ENCODE assay signal across 19 cellular contexts in the genomic region with DNA sequence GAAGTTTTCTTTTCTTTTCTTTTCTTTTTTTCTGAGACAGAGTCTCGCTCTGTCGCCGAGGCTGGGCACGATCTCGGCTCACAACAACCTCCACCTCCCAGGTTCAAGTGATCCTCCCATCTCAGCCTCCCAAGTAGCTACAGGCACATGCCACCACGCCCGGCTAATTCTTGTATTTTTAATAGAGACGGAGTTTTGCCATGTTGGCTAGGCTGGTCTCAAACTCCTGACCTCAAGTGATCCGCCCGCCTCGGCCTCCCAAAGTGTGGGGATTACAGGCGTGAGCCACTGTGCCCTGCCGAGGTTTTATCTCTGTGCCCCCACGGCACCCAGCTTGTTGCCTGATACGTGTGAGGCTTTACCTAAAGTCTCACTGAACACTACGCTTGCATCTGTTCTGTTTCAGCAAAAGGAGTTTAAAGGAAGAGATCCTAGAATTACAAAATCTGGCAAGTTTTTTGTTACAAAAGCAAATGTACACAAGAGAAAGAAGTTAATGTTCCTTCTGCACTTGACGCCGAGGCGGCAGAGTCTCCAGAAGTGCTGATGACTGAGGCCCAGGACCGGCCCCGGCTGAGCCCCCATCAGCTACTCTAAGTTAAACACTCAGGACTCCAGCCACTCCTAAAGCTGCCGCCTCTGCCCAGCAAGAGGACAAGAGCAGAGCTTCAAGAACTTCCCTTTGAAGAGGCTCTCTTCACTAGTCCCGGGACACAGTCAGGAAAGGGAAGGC.
"Had no signal": no experiment of that assay in that cellular context is flagged by ENCODE, and none has a peak within 500 bp of the region (broad histone marks: within the 10 kb centered on the region; RNA-seq: fewer than 3 reads in every experiment).

No MANE protein-coding gene starts in this region.

- H3K9me3 Mint-ChIP-seq: activated CD8-positive, alpha-beta T cell treated with anti-CD3 and anti-CD28 coated beads for 36 hours; activated naive CD4-positive, alpha-beta T cell treated with anti-CD3 and anti-CD28 coated beads for 36 hours; activated T-cell treated with anti-CD3 and anti-CD28 coated beads, Interleukin-2, amount 50 U/mL, for 24 hours; activated T-helper 1 cell treated with anti-CD3 and anti-CD28 coated beads, Interleukin-12 subunit alpha, Interleukin-12 subunit beta, Interleukin-2, Interleukin-4 antibody, amounts not matched to agents 30 ng/mL and 10 ng/mL and 1 ng/mL, durations not matched to agents 14 hours and 24 hours and 36 hours; IgD-negative memory B cell; T-cell had no signal

- H3K36me3 Mint-ChIP-seq: activated naive CD8-positive, alpha-beta T cell; IgD-negative memory B cell; T-cell had no signal

- H3K4me1 Mint-ChIP-seq: activated CD4-positive, alpha-beta T cell treated with anti-CD3 and anti-CD28 coated beads for 36 hours had no signal

- DNase-seq: activated CD4-positive, alpha-beta T cell treated with anti-CD3 and anti-CD28 coated beads for 36 hours; activated CD8-positive, alpha-beta T cell treated with anti-CD3 and anti-CD28 coated beads for 36 hours; activated gamma-delta T cell; activated naive CD4-positive, alpha-beta T cell treated with anti-CD3 and anti-CD28 coated beads for 36 hours; activated T-cell treated with anti-CD3 and anti-CD28 coated beads, Interleukin-2, amount 50 U/mL, for 24 hours; KG1; NCI-H1092; NCI-H1417; NCI-H1930; NCI-H345; NCI-H510A; NCI-H526 treated with DMSO at 0.1 percent for 48 hours; NCI-H82; SIG-M5; T-cell had no signal

- H3K27ac Mint-ChIP-seq: activated CD4-positive, alpha-beta T cell treated with anti-CD3 and anti-CD28 coated beads for 36 hours; activated CD8-positive, alpha-beta T cell treated with anti-CD3 and anti-CD28 coated beads for 36 hours; activated naive CD4-positive, alpha-beta T cell treated with anti-CD3 and anti-CD28 coated beads for 36 hours; activated naive CD8-positive, alpha-beta T cell; activated T-cell treated with anti-CD3 and anti-CD28 coated beads, Interleukin-2, amount 50 U/mL, for 24 hours; activated T-helper 1 cell treated with anti-CD3 and anti-CD28 coated beads, Interleukin-12 subunit alpha, Interleukin-12 subunit beta, Interleukin-2, Interleukin-4 antibody, amounts not matched to agents 30 ng/mL and 10 ng/mL and 1 ng/mL, durations not matched to agents 14 hours and 24 hours and 36 hours; IgD-negative memory B cell; T-cell had no signal

- ATAC-seq: activated CD4-positive, alpha-beta T cell treated with anti-CD3 and anti-CD28 coated beads for 36 hours; activated CD8-positive, alpha-beta T cell treated with anti-CD3 and anti-CD28 coated beads for 36 hours; T-cell had no signal

- H3K27ac ChIP-seq: VCaP had no signal

- H3K27me3 Mint-ChIP-seq: activated T-cell treated with anti-CD3 and anti-CD28 coated beads, Interleukin-2, amount 50 U/mL, for 24 hours had no signal

- H3K4me3 Mint-ChIP-seq: activated CD4-positive, alpha-beta T cell treated with anti-CD3 and anti-CD28 coated beads for 36 hours; activated CD8-positive, alpha-beta T cell treated with anti-CD3 and anti-CD28 coated beads for 36 hours; activated naive CD4-positive, alpha-beta T cell treated with anti-CD3 and anti-CD28 coated beads for 36 hours; activated naive CD8-positive, alpha-beta T cell; activated T-cell treated with anti-CD3 and anti-CD28 coated beads, Interleukin-2, amount 50 U/mL, for 24 hours; activated T-helper 1 cell treated with anti-CD3 and anti-CD28 coated beads, Interleukin-12 subunit alpha, Interleukin-12 subunit beta, Interleukin-2, Interleukin-4 antibody, amounts not matched to agents 30 ng/mL and 10 ng/mL and 1 ng/mL, durations not matched to agents 14 hours and 24 hours and 36 hours; IgD-negative memory B cell; T-cell had no signal
